ENCODE assay signal across 15 cellular contexts in genomic region chr10:129231821-129232220, GRCh38.
DNase-seq lines count a peak whose midpoint lies in the region; ATAC-seq and TF ChIP-seq lines count a peak whose summit lies in the region.
"Had no signal": no experiment of that assay in that cellular context is flagged by ENCODE, and none has a peak within 500 bp of the region (broad histone marks: within the 10 kb centered on the region; RNA-seq: fewer than 3 reads in every experiment).

No MANE protein-coding gene starts in this region.

- 87 to 95% methylated on average over 6 to 8 of the region's 9 CpGs for WGBS in endodermal cell (ENCODE audit: insufficient coverage in 1 of 2, insufficient read length in 1 of 2), 2 experiments

- no peaks in the 10 kb centered on the region for H3K9me2 ChIP-seq in OCI-LY7 (ENCODE audit: insufficient read depth, low read length)

- ATAC-seq in DND-41 (ENCODE audit: insufficient read depth, low read depth) (no peak), SK-N-SH treated with all-trans-retinoic acid at 6 μM for 48 hours (no peak)
- ATAC-seq: A549, GM23338 had no signal

- CTCF ChIA-PET in OCI-LY7 (lab: Charles Lee; ENCODE audit: unreplicated experiment), result no interaction called here

- H3K27me3 ChIP-seq in DND-41 (ENCODE audit: insufficient read depth, low read length, poor library complexity) (no peaks in the 10 kb centered on the region), endodermal cell (ENCODE audit: control insufficient read depth, insufficient read depth, low read length, poor library complexity, severe bottlenecking) (no peaks in the 10 kb centered on the region), breast epithelium (no peaks in the 10 kb centered on the region)
- H3K27me3 ChIP-seq: BE2C had no signal

- H3K79me2 ChIP-seq in DND-41 (ENCODE audit: insufficient read depth, low read length) (no peaks in the 10 kb centered on the region), OCI-LY7 (ENCODE audit: insufficient read depth, low read depth, low read length) (no peaks in the 10 kb centered on the region)

- DNase-seq in DND-41 (no peak), HFFc6 (no peak), OCI-LY7 (ENCODE audit: low spot score) (no peak), endodermal cell (no peak), breast epithelium (ENCODE audit: low spot score in 2 of 2) (no peak), kidney glomerular epithelial cell (lab: John Stamatoyannopoulos, UW) (no peak)
- DNase-seq: BE2C; Caco-2; CD8-positive, alpha-beta memory T cell had no signal

- H3K4me1 ChIP-seq in DND-41 (ENCODE audit: insufficient read depth, low read length), result no peaks in the 10 kb centered on the region
- no peaks in the 10 kb centered on the region for H3K4me1 ChIP-seq in OCI-LY7 (ENCODE audit: insufficient read depth, low read length, poor library complexity, severe bottlenecking)
- H3K4me1 ChIP-seq in endodermal cell (ENCODE audit: control insufficient read depth, insufficient read depth, low read length), result no peaks in the 10 kb centered on the region
- no peaks in the 10 kb centered on the region for H3K4me1 ChIP-seq in breast epithelium
- H3K4me1 ChIP-seq: A549, BE2C, Caco-2, HAP-1 had no signal

- H3K9me3 ChIP-seq in DND-41 (ENCODE audit: insufficient read depth, low read length, severe bottlenecking) (no peaks in the 10 kb centered on the region), OCI-LY7 (ENCODE audit: low read length) (no peaks in the 10 kb centered on the region), endodermal cell (ENCODE audit: control insufficient read depth, low read length) (no peaks in the 10 kb centered on the region), breast epithelium (no peaks in the 10 kb centered on the region)
- H3K9me3 ChIP-seq: A549, BE2C, Caco-2, HAP-1 had no signal

- H3K4me2 ChIP-seq in DND-41 (ENCODE audit: insufficient read depth, low read length) (no peak overlapping the region), OCI-LY7 (ENCODE audit: low read length) (no peak overlapping the region)
- H3K4me2 ChIP-seq: A549, GM23338 had no signal

- H3K27ac ChIP-seq in DND-41 (ENCODE audit: low read length), result no peak overlapping the region
- H3K27ac ChIP-seq in OCI-LY7 (ENCODE audit: low read depth, low read length, poor library complexity, severe bottlenecking), result no peak overlapping the region
- H3K27ac ChIP-seq in endodermal cell (ENCODE audit: low read depth, low read length), result no peak overlapping the region
- H3K27ac ChIP-seq in breast epithelium, result no peak overlapping the region
- H3K27ac ChIP-seq: A549, HL-60 had no signal

- H3K9ac ChIP-seq in DND-41 (ENCODE audit: low read depth, low read length) (no peak overlapping the region), endodermal cell (ENCODE audit: extremely low read depth, low read length, poor library complexity, severe bottlenecking) (no peak overlapping the region)

- H3K27ac Mint-ChIP-seq in HFFc6, result no peak overlapping the region
- H3K27ac Mint-ChIP-seq in endodermal cell, result no peak overlapping the region
- H3K27ac Mint-ChIP-seq: CD14-positive monocyte; CD8-positive, alpha-beta memory T cell; GM23338 had no signal

- intact Hi-C loops in OCI-LY7 (cut with micrococcal nuclease; ENCODE audit: unreplicated experiment), result no loop called here
- intact Hi-C loops in breast epithelium (cut with DNase I; ENCODE audit: low total_unique reads), result no loop called here

- H3K4me1 Mint-ChIP-seq in HFFc6 (ENCODE audit: low read depth), result no peaks in the 10 kb centered on the region
- peaks cover 14% of the 10 kb centered on the region for H3K4me1 Mint-ChIP-seq in endodermal cell
- H3K4me1 Mint-ChIP-seq: CD14-positive monocyte had no signal

- BruUV-seq in OCI-LY7 (replicated peaks; lab: Mats Ljungman, UMichigan), result no TSS peak

- H3K4me3 Mint-ChIP-seq in HFFc6 (no peak overlapping the region), endodermal cell (no peak overlapping the region)
- H3K4me3 Mint-ChIP-seq: CD14-positive monocyte; CD8-positive, alpha-beta memory T cell; GM23338 had no signal

- POLR2A ChIA-PET in OCI-LY7 (lab: Charles Lee), result interaction anchor here (0.6 to 0.8 kb wide), 2 partner anchors 33 to 208 kb away, joined by 3 to 4 read pairs; no protein-coding TSS in a partner anchor

- H4K20me1 ChIP-seq in DND-41 (ENCODE audit: insufficient read depth, low read length) (no peaks in the 10 kb centered on the region), OCI-LY7 (ENCODE audit: insufficient read depth, low read length) (no peaks in the 10 kb centered on the region)

- H3K27me3 Mint-ChIP-seq in HFFc6 (ENCODE audit: insufficient read depth), result no peaks in the 10 kb centered on the region
- no peaks in the 10 kb centered on the region for H3K27me3 Mint-ChIP-seq in endodermal cell (ENCODE audit: insufficient read depth)

- H3K9me3 Mint-ChIP-seq in HFFc6 (peaks cover 65% of the 10 kb centered on the region), endodermal cell (no peaks in the 10 kb centered on the region)
- H3K9me3 Mint-ChIP-seq: GM23338 had no signal

- H3K4me3 ChIP-seq in DND-41 (ENCODE audit: low read depth in 1 of 2, low read length in 2 of 2), result no peak overlapping the region
- no peak overlapping the region for H3K4me3 ChIP-seq in OCI-LY7 (ENCODE audit: low read depth, low read length, poor library complexity, severe bottlenecking)
- H3K4me3 ChIP-seq in endodermal cell (ENCODE audit: low read length), result no peak overlapping the region
- H3K4me3 ChIP-seq in breast epithelium, result no peak overlapping the region
- H3K4me3 ChIP-seq: A549, GM23338, HAP-1 had no signal

- no peak for TF ChIP-seq POLR2A in breast epithelium (IDR thresholded peaks at IDR 0.05)

- H3K36me3 Mint-ChIP-seq in HFFc6 (ENCODE audit: low read depth), result peaks cover 14% of the 10 kb centered on the region; the same call in 1 of the 2 replicates
- H3K36me3 Mint-ChIP-seq in endodermal cell (ENCODE audit: low read depth), result no peaks in the 10 kb centered on the region
- H3K36me3 Mint-ChIP-seq: CD14-positive monocyte; CD8-positive, alpha-beta memory T cell had no signal

- peak; percentile 26 for TF ChIP-seq CTCF in DND-41 (IDR thresholded peaks at IDR 0.05; ENCODE audit: borderline replicate concordance, extremely low read depth, low read length, poor library complexity, severe bottlenecking)
- peak; percentile 13; the same call in 1 of the 2 replicates for TF ChIP-seq CTCF in HFFc6 (IDR thresholded peaks at IDR 0.05)
- peak; percentile 55 for TF ChIP-seq CTCF in OCI-LY7 (conservative IDR thresholded peaks at IDR 0.05; ENCODE audit: low read length)
- TF ChIP-seq CTCF in endodermal cell (conservative IDR thresholded peaks at IDR 0.05), result peak; percentile 28
- TF ChIP-seq CTCF in breast epithelium (IDR thresholded peaks at IDR 0.05), result no peak

- H2AFZ ChIP-seq in DND-41 (ENCODE audit: low read depth, low read length), result no peak overlapping the region
- no peak overlapping the region for H2AFZ ChIP-seq in OCI-LY7 (ENCODE audit: low read length)
- H2AFZ ChIP-seq: GM23338 had no signal

- H3K36me3 ChIP-seq in DND-41 (ENCODE audit: insufficient read depth, low read length), result no peaks in the 10 kb centered on the region
- no peaks in the 10 kb centered on the region for H3K36me3 ChIP-seq in OCI-LY7 (ENCODE audit: insufficient read depth, low read length)
- H3K36me3 ChIP-seq in endodermal cell (ENCODE audit: control insufficient read depth, insufficient read depth, low read length), result no peaks in the 10 kb centered on the region
- H3K36me3 ChIP-seq in breast epithelium, result no peaks in the 10 kb centered on the region
- H3K36me3 ChIP-seq: BE2C, HAP-1 had no signal

TF ChIP-seq in SK-N-SH treated with all-trans-retinoic acid at 6 μM for 48 hours, 23 proteins besides CTCF, POLR2A, EP300 and RAD21:
- no peak for TF ChIP-seq GLIS3 (CRISPR knock-in tag; IDR thresholded peaks at IDR 0.05)
- no peak for TF ChIP-seq PPARA (CRISPR knock-in tag; IDR thresholded peaks at IDR 0.05; ENCODE audit: borderline replicate concordance)
- no peak for TF ChIP-seq OSR1 (CRISPR knock-in tag; IDR thresholded peaks at IDR 0.05)
- TF ChIP-seq SNAI2 (CRISPR knock-in tag; IDR thresholded peaks at IDR 0.05), result no peak
- no peak for TF ChIP-seq TCF4 (CRISPR knock-in tag; IDR thresholded peaks at IDR 0.05; ENCODE audit: borderline replicate concordance)

Comparison
In these comparisons a context has a peak if more than half of its experiments do, and no peak if none do; other contexts are left out.
1. CTCF ChIP-seq: peak in DND-41 (single experiment), HFFc6 (single experiment), OCI-LY7 (single experiment) and endodermal cell (single experiment); none in breast epithelium (0 of 3).